ENCODE assay signal across 1 cellular context in genomic region chr19:40662925-40663711, GRCh38.
A peak's percentile ranks its signal among the peaks of the same experiment; 100 is the strongest.
TF ChIP-seq lines count a peak whose summit lies in the region.

No MANE protein-coding gene starts in this region.

TF ChIP-seq in WTC11, 78 proteins besides CTCF, POLR2A, EP300 and RAD21 (continued from another document and continues in another):
- TF ChIP-seq AR (CRISPR knock-in tag; IDR thresholded peaks at IDR 0.05) = no peak
- TF ChIP-seq NR2C2 (CRISPR knock-in tag; IDR thresholded peaks at IDR 0.05) = no peak
- TF ChIP-seq NR1H2 (CRISPR knock-in tag; IDR thresholded peaks at IDR 0.05) = no peak
- TF ChIP-seq GTF2I (CRISPR knock-in tag; conservative IDR thresholded peaks at IDR 0.05) = no peak
- TF ChIP-seq, protein P1, sequence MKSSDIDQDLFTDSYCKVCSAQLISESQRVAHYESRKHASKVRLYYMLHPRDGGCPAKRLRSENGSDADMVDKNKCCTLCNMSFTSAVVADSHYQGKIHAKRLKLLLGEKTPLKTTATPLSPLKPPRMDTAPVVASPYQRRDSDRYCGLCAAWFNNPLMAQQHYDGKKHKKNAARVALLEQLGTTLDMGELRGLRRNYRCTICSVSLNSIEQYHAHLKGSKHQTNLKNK (CRISPR knock-in tag; IDR thresholded peaks at IDR 0.05) = no peak
- no peak for TF ChIP-seq ESRRA (CRISPR knock-in tag; IDR thresholded peaks at IDR 0.05; ENCODE audit: borderline replicate concordance)
- TF ChIP-seq ATF1 (CRISPR knock-in tag; IDR thresholded peaks at IDR 0.05) = peak; percentile 75; the same call in 1 of the 2 replicates
- TF ChIP-seq HMGA2 (CRISPR knock-in tag; IDR thresholded peaks at IDR 0.05) = no peak
- TF ChIP-seq ZNF263 (CRISPR knock-in tag; IDR thresholded peaks at IDR 0.05; ENCODE audit: low read depth) = 0 out of 2 replicates have a peak, but pooled peaks have one; percentile 24
- TF ChIP-seq, protein P2, sequence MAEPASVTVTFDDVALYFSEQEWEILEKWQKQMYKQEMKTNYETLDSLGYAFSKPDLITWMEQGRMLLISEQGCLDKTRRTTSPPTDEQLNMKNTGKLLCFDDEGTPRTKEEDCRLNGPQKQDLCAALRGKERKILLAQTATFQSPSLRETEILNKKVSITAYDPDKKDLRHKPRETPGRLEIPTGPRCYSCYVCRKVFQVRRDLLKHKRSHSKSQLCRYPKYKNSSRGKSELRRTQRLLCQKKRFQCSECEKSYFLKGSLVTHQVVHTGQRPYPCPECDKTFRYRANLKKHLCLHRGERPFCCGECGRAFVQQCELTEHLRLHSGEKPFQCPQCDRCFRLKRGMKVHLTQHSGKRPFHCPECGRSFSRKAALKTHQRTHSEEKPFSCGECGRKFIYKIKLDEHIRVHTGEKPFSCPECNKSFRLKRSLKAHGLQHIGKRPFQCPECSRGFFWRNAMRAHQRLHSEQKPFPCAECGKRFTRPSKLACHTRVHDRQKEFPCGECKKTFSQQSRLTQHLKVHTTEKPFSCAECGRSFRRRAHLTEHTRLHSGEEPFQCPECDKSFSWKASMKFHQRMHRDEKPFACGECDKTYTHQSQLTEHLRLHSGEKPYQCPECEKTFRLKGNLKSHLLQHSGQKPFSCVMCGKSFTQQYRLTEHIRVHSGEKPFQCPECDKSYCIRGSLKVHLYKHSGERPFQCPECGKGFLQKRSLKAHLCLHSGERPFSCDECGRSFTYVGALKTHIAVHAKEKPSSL (CRISPR knock-in tag; conservative IDR thresholded peaks at IDR 0.05) = no peak
- TF ChIP-seq, protein P3, sequence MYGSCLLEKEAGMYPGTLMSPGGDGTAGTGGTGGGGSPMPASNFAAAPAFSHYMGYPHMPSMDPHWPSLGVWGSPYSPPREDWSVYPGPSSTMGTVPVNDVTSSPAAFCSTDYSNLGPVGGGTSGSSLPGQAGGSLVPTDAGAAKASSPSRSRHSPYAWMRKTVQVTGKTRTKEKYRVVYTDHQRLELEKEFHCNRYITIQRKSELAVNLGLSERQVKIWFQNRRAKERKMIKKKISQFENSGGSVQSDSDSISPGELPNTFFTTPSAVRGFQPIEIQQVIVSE (CRISPR knock-in tag; IDR thresholded peaks at IDR 0.05; ENCODE audit: borderline replicate concordance) = no peak
- TF ChIP-seq MXD4 (CRISPR knock-in tag; IDR thresholded peaks at IDR 0.05; ENCODE audit: borderline replicate concordance) = no peak
- no peak for TF ChIP-seq SMAD3 (CRISPR knock-in tag; IDR thresholded peaks at IDR 0.05; ENCODE audit: borderline replicate concordance)
- TF ChIP-seq ZBTB21 (CRISPR knock-in tag; IDR thresholded peaks at IDR 0.05; ENCODE audit: borderline replicate concordance) = peak; percentile 87
- TF ChIP-seq NFYB (CRISPR knock-in tag; conservative IDR thresholded peaks at IDR 0.05; ENCODE audit: low read depth) = no peak
- TF ChIP-seq, protein P4, sequence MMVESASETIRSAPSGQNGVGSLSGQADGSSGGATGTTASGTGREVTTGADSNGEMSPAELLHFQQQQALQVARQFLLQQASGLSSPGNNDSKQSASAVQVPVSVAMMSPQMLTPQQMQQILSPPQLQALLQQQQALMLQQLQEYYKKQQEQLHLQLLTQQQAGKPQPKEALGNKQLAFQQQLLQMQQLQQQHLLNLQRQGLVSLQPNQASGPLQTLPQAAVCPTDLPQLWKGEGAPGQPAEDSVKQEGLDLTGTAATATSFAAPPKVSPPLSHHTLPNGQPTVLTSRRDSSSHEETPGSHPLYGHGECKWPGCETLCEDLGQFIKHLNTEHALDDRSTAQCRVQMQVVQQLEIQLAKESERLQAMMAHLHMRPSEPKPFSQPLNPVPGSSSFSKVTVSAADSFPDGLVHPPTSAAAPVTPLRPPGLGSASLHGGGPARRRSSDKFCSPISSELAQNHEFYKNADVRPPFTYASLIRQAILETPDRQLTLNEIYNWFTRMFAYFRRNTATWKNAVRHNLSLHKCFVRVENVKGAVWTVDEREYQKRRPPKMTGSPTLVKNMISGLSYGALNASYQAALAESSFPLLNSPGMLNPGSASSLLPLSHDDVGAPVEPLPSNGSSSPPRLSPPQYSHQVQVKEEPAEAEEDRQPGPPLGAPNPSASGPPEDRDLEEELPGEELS (CRISPR knock-in tag; IDR thresholded peaks at IDR 0.05) = peak; percentile 67
- TF ChIP-seq, protein P5, sequence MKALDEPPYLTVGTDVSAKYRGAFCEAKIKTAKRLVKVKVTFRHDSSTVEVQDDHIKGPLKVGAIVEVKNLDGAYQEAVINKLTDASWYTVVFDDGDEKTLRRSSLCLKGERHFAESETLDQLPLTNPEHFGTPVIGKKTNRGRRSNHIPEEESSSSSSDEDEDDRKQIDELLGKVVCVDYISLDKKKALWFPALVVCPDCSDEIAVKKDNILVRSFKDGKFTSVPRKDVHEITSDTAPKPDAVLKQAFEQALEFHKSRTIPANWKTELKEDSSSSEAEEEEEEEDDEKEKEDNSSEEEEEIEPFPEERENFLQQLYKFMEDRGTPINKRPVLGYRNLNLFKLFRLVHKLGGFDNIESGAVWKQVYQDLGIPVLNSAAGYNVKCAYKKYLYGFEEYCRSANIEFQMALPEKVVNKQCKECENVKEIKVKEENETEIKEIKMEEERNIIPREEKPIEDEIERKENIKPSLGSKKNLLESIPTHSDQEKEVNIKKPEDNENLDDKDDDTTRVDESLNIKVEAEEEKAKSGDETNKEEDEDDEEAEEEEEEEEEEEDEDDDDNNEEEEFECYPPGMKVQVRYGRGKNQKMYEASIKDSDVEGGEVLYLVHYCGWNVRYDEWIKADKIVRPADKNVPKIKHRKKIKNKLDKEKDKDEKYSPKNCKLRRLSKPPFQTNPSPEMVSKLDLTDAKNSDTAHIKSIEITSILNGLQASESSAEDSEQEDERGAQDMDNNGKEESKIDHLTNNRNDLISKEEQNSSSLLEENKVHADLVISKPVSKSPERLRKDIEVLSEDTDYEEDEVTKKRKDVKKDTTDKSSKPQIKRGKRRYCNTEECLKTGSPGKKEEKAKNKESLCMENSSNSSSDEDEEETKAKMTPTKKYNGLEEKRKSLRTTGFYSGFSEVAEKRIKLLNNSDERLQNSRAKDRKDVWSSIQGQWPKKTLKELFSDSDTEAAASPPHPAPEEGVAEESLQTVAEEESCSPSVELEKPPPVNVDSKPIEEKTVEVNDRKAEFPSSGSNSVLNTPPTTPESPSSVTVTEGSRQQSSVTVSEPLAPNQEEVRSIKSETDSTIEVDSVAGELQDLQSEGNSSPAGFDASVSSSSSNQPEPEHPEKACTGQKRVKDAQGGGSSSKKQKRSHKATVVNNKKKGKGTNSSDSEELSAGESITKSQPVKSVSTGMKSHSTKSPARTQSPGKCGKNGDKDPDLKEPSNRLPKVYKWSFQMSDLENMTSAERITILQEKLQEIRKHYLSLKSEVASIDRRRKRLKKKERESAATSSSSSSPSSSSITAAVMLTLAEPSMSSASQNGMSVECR (CRISPR knock-in tag; IDR thresholded peaks at IDR 0.05; ENCODE audit: borderline replicate concordance) = no peak; the same call in 1 of the 2 replicates
- peak; percentile 82 for TF ChIP-seq E2F5 (CRISPR knock-in tag; IDR thresholded peaks at IDR 0.05)
- TF ChIP-seq ZNF121 (CRISPR knock-in tag; IDR thresholded peaks at IDR 0.05) = no peak
- no peak for TF ChIP-seq TCF7 (CRISPR knock-in tag; IDR thresholded peaks at IDR 0.05; ENCODE audit: low read depth)
- TF ChIP-seq, protein P6, sequence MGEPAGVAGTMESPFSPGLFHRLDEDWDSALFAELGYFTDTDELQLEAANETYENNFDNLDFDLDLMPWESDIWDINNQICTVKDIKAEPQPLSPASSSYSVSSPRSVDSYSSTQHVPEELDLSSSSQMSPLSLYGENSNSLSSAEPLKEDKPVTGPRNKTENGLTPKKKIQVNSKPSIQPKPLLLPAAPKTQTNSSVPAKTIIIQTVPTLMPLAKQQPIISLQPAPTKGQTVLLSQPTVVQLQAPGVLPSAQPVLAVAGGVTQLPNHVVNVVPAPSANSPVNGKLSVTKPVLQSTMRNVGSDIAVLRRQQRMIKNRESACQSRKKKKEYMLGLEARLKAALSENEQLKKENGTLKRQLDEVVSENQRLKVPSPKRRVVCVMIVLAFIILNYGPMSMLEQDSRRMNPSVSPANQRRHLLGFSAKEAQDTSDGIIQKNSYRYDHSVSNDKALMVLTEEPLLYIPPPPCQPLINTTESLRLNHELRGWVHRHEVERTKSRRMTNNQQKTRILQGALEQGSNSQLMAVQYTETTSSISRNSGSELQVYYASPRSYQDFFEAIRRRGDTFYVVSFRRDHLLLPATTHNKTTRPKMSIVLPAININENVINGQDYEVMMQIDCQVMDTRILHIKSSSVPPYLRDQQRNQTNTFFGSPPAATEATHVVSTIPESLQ (CRISPR knock-in tag; IDR thresholded peaks at IDR 0.05) = no peak
- no peak for TF ChIP-seq ZNF317 (CRISPR knock-in tag; IDR thresholded peaks at IDR 0.05; ENCODE audit: borderline replicate concordance, low read depth)
- peak; percentile 78; the same call in 1 of the 2 replicates for TF ChIP-seq FOXP1 (CRISPR knock-in tag; IDR thresholded peaks at IDR 0.05; ENCODE audit: borderline replicate concordance)
- no peak for TF ChIP-seq ZNF423 (CRISPR knock-in tag; IDR thresholded peaks at IDR 0.05)
- TF ChIP-seq STAT6 (CRISPR knock-in tag; conservative IDR thresholded peaks at IDR 0.05; ENCODE audit: low read depth) = no peak
- 0 out of 2 replicates have a peak, but pooled peaks have one; percentile 41 for TF ChIP-seq TP53 (CRISPR knock-in tag; IDR thresholded peaks at IDR 0.05)
- no peak for TF ChIP-seq FOXJ3 (CRISPR knock-in tag; IDR thresholded peaks at IDR 0.05; ENCODE audit: borderline replicate concordance)
- 0 out of 2 replicates have a peak, but pooled peaks have one; percentile 63 for TF ChIP-seq ZNF138 (CRISPR knock-in tag; conservative IDR thresholded peaks at IDR 0.05)
- peak; percentile 75; the same call in 1 of the 2 replicates for TF ChIP-seq CREM (CRISPR knock-in tag; IDR thresholded peaks at IDR 0.05)
- TF ChIP-seq MYBL2 (CRISPR knock-in tag; IDR thresholded peaks at IDR 0.05) = peak; percentile 81; the same call in 1 of the 2 replicates
- TF ChIP-seq E2F4 (CRISPR knock-in tag; IDR thresholded peaks at IDR 0.05; ENCODE audit: borderline replicate concordance, low read depth) = no peak
- no peak for TF ChIP-seq TEAD4 (CRISPR knock-in tag; IDR thresholded peaks at IDR 0.05)
- 0 out of 2 replicates have a peak, but pooled peaks have one; percentile 76 for TF ChIP-seq MLX (CRISPR knock-in tag; IDR thresholded peaks at IDR 0.05)
- no peak for TF ChIP-seq NFATC4 (CRISPR knock-in tag; IDR thresholded peaks at IDR 0.05)
